Comparison of ENCODE assay signal across 13 cellular contexts in genomic region chr20:2114990-2115681, GRCh38. TPM values are rescaled to one million over a fixed set of nuclear protein-coding genes. Genes with fewer than 3 reads are reported as not detected.
DNase-seq lines count a peak whose midpoint lies in the region; ATAC-seq and TF ChIP-seq lines count a peak whose summit lies in the region.
"Had no signal": no experiment of that assay in that cellular context is flagged by ENCODE, and none has a peak within 500 bp of the region (broad histone marks: within the 10 kb centered on the region; RNA-seq: fewer than 3 reads in every experiment).

No MANE protein-coding gene starts in this region.

- intact Hi-C loops in naive thymus-derived CD4-positive, alpha-beta T cell (cut with micrococcal nuclease), result no loop called here

- H3K4me1 ChIP-seq in CD4-positive, CD25-positive, alpha-beta regulatory T cell (ENCODE audit: control insufficient read depth, insufficient read depth, low read length, poor library complexity, severe bottlenecking), result peaks cover 65% of the 10 kb centered on the region
- H3K4me1 ChIP-seq in adipocyte (ENCODE audit: control insufficient read depth, insufficient read depth, low read length), result peaks cover 4% of the 10 kb centered on the region
- H3K4me1 ChIP-seq in gastroesophageal sphincter, result peaks cover 5 to 86% (median 31%) of the 10 kb centered on the region in 3 donors
- peaks cover 15 to 31% of the 10 kb centered on the region in 2 donors for H3K4me1 ChIP-seq in naive thymus-derived CD4-positive, alpha-beta T cell (ENCODE audit: control insufficient read depth in 2 of 2, insufficient read depth in 2 of 2, low read length in 2 of 2)

- no peak for TF ChIP-seq EP300 in gastroesophageal sphincter (IDR thresholded peaks at IDR 0.05)

- H3K27me3 ChIP-seq in CD4-positive, CD25-positive, alpha-beta regulatory T cell (ENCODE audit: control insufficient read depth, insufficient read depth, low read length), result no peaks in the 10 kb centered on the region
- H3K27me3 ChIP-seq in adipocyte (replicated peaks; ENCODE audit: control insufficient read depth, insufficient read depth, low read length), result no peaks in the 10 kb centered on the region
- no peaks in the 10 kb centered on the region for H3K27me3 ChIP-seq in gastroesophageal sphincter
- no peaks in the 10 kb centered on the region for H3K27me3 ChIP-seq in naive thymus-derived CD4-positive, alpha-beta T cell (ENCODE audit: control insufficient read depth in 2 of 2, insufficient read depth in 2 of 2, low read length in 2 of 2)

- TF ChIP-seq POLR2A in gastroesophageal sphincter (IDR thresholded peaks at IDR 0.05), result no peak

- H3K4me3 Mint-ChIP-seq in CD4-positive, CD25-positive, alpha-beta regulatory T cell, result peak overlapping the region in 2 of 4 donors; percentile 3 to 25
- peak overlapping the region in 7 of 10 donors; percentile 4 to 49 (median 26) for H3K4me3 Mint-ChIP-seq in naive thymus-derived CD4-positive, alpha-beta T cell
- H3K4me3 Mint-ChIP-seq in activated T-cell treated with anti-CD3 and anti-CD28 coated beads, Interleukin-2, amount 50 U/mL, for 4 hours, result no peak overlapping the region
- H3K4me3 Mint-ChIP-seq: neural crest cell had no signal

- H3K27ac Mint-ChIP-seq in CD4-positive, CD25-positive, alpha-beta regulatory T cell, result peak overlapping the region in 2 of 3 donors; percentile 9 to 44
- peak overlapping the region in 5 of 9 donors; percentile 11 to 48 (median 29) for H3K27ac Mint-ChIP-seq in naive thymus-derived CD4-positive, alpha-beta T cell

- ATAC-seq in CD4-positive, CD25-positive, alpha-beta regulatory T cell (ENCODE audit: low read depth in 2 of 2), result no peak
- ATAC-seq in gastroesophageal sphincter, result peak; percentile 87
- no peak for ATAC-seq in naive thymus-derived CD4-positive, alpha-beta T cell
- ATAC-seq in HG02970 (IDR thresholded peaks at IDR 0.05; ENCODE audit: low FRiP score, unreplicated experiment), result no peak
- ATAC-seq in activated T-cell treated with anti-CD3 and anti-CD28 coated beads, Interleukin-2, amount 50 U/mL, for 4 hours, result no peak

- WGBS in gastroesophageal sphincter (ENCODE audit: low coverage in 1 of 2), 2 donors, result 28 to 30% methylated on average over 2 of the region's 2 CpGs

- peaks cover 46% of the 10 kb centered on the region for H3K36me3 Mint-ChIP-seq in CD4-positive, CD25-positive, alpha-beta regulatory T cell
- H3K36me3 Mint-ChIP-seq in naive thymus-derived CD4-positive, alpha-beta T cell, result peaks cover 11 to 47% (median 26%) of the 10 kb centered on the region in 5 donors
- peaks cover 48% of the 10 kb centered on the region for H3K36me3 Mint-ChIP-seq in activated T-cell treated with anti-CD3 and anti-CD28 coated beads, Interleukin-2, amount 50 U/mL, for 4 hours (ENCODE audit: insufficient read depth)

- H3K36me3 ChIP-seq in CD4-positive, CD25-positive, alpha-beta regulatory T cell (ENCODE audit: control insufficient read depth, insufficient read depth, low read length), result peaks cover 33% of the 10 kb centered on the region
- H3K36me3 ChIP-seq in adipocyte (ENCODE audit: control insufficient read depth, insufficient read depth, low read length, severe bottlenecking), result peaks cover 27% of the 10 kb centered on the region
- peaks cover 0 to 29% of the 10 kb centered on the region in 2 donors for H3K36me3 ChIP-seq in gastroesophageal sphincter
- peaks cover 5 to 46% (median 6%) of the 10 kb centered on the region in 3 experiments for H3K36me3 ChIP-seq in naive thymus-derived CD4-positive, alpha-beta T cell (ENCODE audit: control insufficient read depth in 2 of 3, insufficient read depth in 3 of 3, low read length in 3 of 3)

- no peaks in the 10 kb centered on the region for H3K9me3 ChIP-seq in CD4-positive, CD25-positive, alpha-beta regulatory T cell (ENCODE audit: control insufficient read depth in 2 of 2, low read length in 2 of 2)
- no peaks in the 10 kb centered on the region for H3K9me3 ChIP-seq in adipocyte (ENCODE audit: control insufficient read depth, low read length)
- no peaks in the 10 kb centered on the region for H3K9me3 ChIP-seq in gastroesophageal sphincter
- H3K9me3 ChIP-seq in naive thymus-derived CD4-positive, alpha-beta T cell (ENCODE audit: control insufficient read depth in 2 of 3, low read length in 3 of 3), result no peaks in the 10 kb centered on the region

- peak overlapping the region; percentile 16 for H3K4me3 ChIP-seq in CD4-positive, CD25-positive, alpha-beta regulatory T cell (ENCODE audit: low read depth, low read length)
- H3K4me3 ChIP-seq in adipocyte (ENCODE audit: low read length) (no peak overlapping the region), gastroesophageal sphincter (no peak overlapping the region)
- H3K4me3 ChIP-seq in naive thymus-derived CD4-positive, alpha-beta T cell (ENCODE audit: low read length), result no peak overlapping the region

- H3K9me3 Mint-ChIP-seq in CD4-positive, CD25-positive, alpha-beta regulatory T cell, result no peaks in the 10 kb centered on the region
- peaks cover 0 to 2% (median 0%) of the 10 kb centered on the region in 11 donors for H3K9me3 Mint-ChIP-seq in naive thymus-derived CD4-positive, alpha-beta T cell
- H3K9me3 Mint-ChIP-seq in activated T-cell treated with anti-CD3 and anti-CD28 coated beads, Interleukin-2, amount 50 U/mL, for 4 hours, result no peaks in the 10 kb centered on the region
- H3K9me3 Mint-ChIP-seq: neural crest cell had no signal

- H3K27me3 Mint-ChIP-seq in CD4-positive, CD25-positive, alpha-beta regulatory T cell, result no peaks in the 10 kb centered on the region
- H3K27me3 Mint-ChIP-seq in naive thymus-derived CD4-positive, alpha-beta T cell, result no peaks in the 10 kb centered on the region
- no peaks in the 10 kb centered on the region for H3K27me3 Mint-ChIP-seq in activated T-cell treated with anti-CD3 and anti-CD28 coated beads, Interleukin-2, amount 50 U/mL, for 4 hours (ENCODE audit: low read depth)

- no peak overlapping the region for H3K9ac ChIP-seq in adipocyte (ENCODE audit: low read length)

- TF ChIP-seq CTCF in gastroesophageal sphincter (IDR thresholded peaks at IDR 0.05), result no peak

- POLR2A ChIA-PET in naive thymus-derived CD4-positive, alpha-beta T cell (lab: Charles Lee), result no interaction called here

- peaks cover 46 to 91% (median 63%) of the 10 kb centered on the region in 4 donors for H3K4me1 Mint-ChIP-seq in CD4-positive, CD25-positive, alpha-beta regulatory T cell
- H3K4me1 Mint-ChIP-seq in naive thymus-derived CD4-positive, alpha-beta T cell, result peaks cover 50 to 98% (median 80%) of the 10 kb centered on the region in 7 donors
- peaks cover 75% of the 10 kb centered on the region for H3K4me1 Mint-ChIP-seq in activated T-cell treated with anti-CD3 and anti-CD28 coated beads, Interleukin-2, amount 50 U/mL, for 4 hours (ENCODE audit: low read depth)

- CTCF ChIA-PET in naive thymus-derived CD4-positive, alpha-beta T cell (lab: Charles Lee), result no interaction called here

- DNase-seq in CD4-positive, CD25-positive, alpha-beta regulatory T cell, result no peak
- DNase-seq in adipocyte (ENCODE audit: low read depth) (peak; percentile 35), NCI-H748 (lab: John Stamatoyannopoulos, UW; ENCODE audit: unreplicated experiment) (no peak), NCI-H526 treated with DMSO at 0.1 percent for 48 hours (lab: John Stamatoyannopoulos, UW) (no peak)
- DNase-seq in naive thymus-derived CD4-positive, alpha-beta T cell, result no peak
- no peak for DNase-seq in activated T-cell treated with anti-CD3 and anti-CD28 coated beads, Interleukin-2, amount 50 U/mL, for 4 hours
- DNase-seq: activated CD8-positive, alpha-beta memory T cell treated with anti-CD3 and anti-CD28 coated beads, Interleukin-2, amount 50 U/mL, for 48 hours; NCI-H1417 treated with DMSO at 0.1 percent for 48 hours; NCI-H524 had no signal

- no peak overlapping the region for H3K27ac ChIP-seq in CD4-positive, CD25-positive, alpha-beta regulatory T cell (ENCODE audit: insufficient read depth, low read length, poor library complexity, severe bottlenecking)
- peak overlapping the region in 3 of 4 donors; percentile 44 to 69 (median 63) for H3K27ac ChIP-seq in gastroesophageal sphincter
- H3K27ac ChIP-seq in naive thymus-derived CD4-positive, alpha-beta T cell (ENCODE audit: low read depth, low read length), result no peak overlapping the region
- H3K27ac ChIP-seq: RWPE1 had no signal

RNA-seq across cellular contexts. Expression of gene STK35, which starts 13.5 kb away (rescaled TPM):
- 15.7 TPM for total RNA-seq in CD4-positive, CD25-positive, alpha-beta regulatory T cell
- polyA plus RNA-seq in CD4-positive, CD25-positive, alpha-beta regulatory T cell, result 1 to 10 TPM; 5.1 to 8.5 (median 7.4) TPM
- 10 to 100 TPM; 18.3 to 24.6 (median 20.4) TPM for total RNA-seq in gastroesophageal sphincter
- 10 to 100 TPM; 15.9 to 19.0 (median 18.2) TPM for total RNA-seq in naive thymus-derived CD4-positive, alpha-beta T cell
- 1 to 10 TPM; 5.3 to 7.2 TPM for polyA plus RNA-seq in naive thymus-derived CD4-positive, alpha-beta T cell
- 10 to 100 TPM; 17.5 to 21.1 (median 18.7) TPM for total RNA-seq in activated T-cell treated with anti-CD3 and anti-CD28 coated beads, Interleukin-2, amount 50 U/mL, for 4 hours

Comparison
In these comparisons a context has a peak if more than half of its experiments do, and no peak if none do; other contexts are left out.
1. H3K27ac ChIP-seq: peak in gastroesophageal sphincter (3 of 4); none in CD4-positive, CD25-positive, alpha-beta regulatory T cell (single experiment) and naive thymus-derived CD4-positive, alpha-beta T cell (single experiment).